24 cellular contexts compared by ENCODE assay signal in the genomic region with DNA sequence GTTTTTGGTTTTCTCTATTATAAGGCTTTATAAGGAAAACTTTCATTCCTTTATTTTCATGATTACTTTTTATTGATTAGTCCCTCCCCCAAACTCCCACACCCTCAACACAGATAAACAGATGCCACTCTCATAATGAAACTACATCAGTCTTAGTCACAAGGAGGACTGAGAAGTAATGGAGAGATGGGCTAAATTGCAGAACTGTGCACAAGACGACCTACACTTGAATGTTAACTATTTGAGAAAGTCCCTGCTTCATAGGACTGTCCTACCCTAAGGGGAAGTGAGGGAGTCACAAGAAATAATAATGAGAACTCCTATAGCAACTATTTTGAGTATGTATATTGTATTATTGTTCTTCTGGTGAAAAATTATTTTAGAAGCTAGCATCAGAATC.
"Had no signal": no experiment of that assay in that cellular context is flagged by ENCODE, and none has a peak within 500 bp of the region (broad histone marks: within the 10 kb centered on the region; RNA-seq: fewer than 3 reads in every experiment).

No MANE protein-coding gene starts in this region.

- H3K4me3 Mint-ChIP-seq: mesothelial cell of epicardium; naive B cell; natural killer cell treated with Interleukin-12 subunit alpha and Interleukin-12 subunit beta and Interleukin-15 and Interleukin-18, amount 100 ng/mL, for 72 hours; neural crest cell; stimulated activated memory B cell treated with anti-CD40 and anti-IgM and Interleukin-4, amounts not matched to agents 10 μg/mL and 1 μg/mL and 100 μg/mL, for 72 hours; type B pancreatic cell had no signal

- H3K4me3 ChIP-seq: dorsolateral prefrontal cortex, mucosa of descending colon, pancreas, skin epidermis, spleen, testis, tibial artery had no signal

- H3K9me3 ChIP-seq: mucosa of descending colon, neutrophil, pancreas, testis had no signal

- H3K27me3 ChIP-seq: neutrophil, pancreas, testis, tibial artery had no signal

- DNase-seq: dorsolateral prefrontal cortex; effector CD4-positive, alpha-beta T cell; kidney; mesenchymal stem cell; mucosa of descending colon; naive B cell; pancreas; right cardiac atrium; spleen; stimulated activated CD4-positive, alpha-beta T cell treated with anti-CD3 and anti-CD28 coated beads, Interleukin-4, amount 100 ng/mL, for 4 hours; stimulated activated naive CD8-positive, alpha-beta T cell treated with anti-CD3 and anti-CD28 coated beads, Interleukin-15, Interleukin-2, amounts not matched to agents 100 U/mL and 50 U/mL, for 24 hours; substantia nigra; testis; tibial artery had no signal

- ATAC-seq: left lobe of liver; mucosa of descending colon; natural killer cell treated with Interleukin-12 subunit alpha and Interleukin-12 subunit beta and Interleukin-15 and Interleukin-18, amount 100 ng/mL, for 72 hours; pancreas; right cardiac atrium; stimulated activated memory B cell treated with anti-CD40 and anti-IgM and Interleukin-4, amounts not matched to agents 10 μg/mL and 1 μg/mL and 100 μg/mL, for 72 hours; stimulated activated naive CD8-positive, alpha-beta T cell treated with anti-CD3 and anti-CD28 coated beads, Interleukin-15, Interleukin-2, amounts not matched to agents 100 U/mL and 50 U/mL, for 24 hours had no signal

- H3K36me3 Mint-ChIP-seq: natural killer cell treated with Interleukin-12 subunit alpha and Interleukin-12 subunit beta and Interleukin-15 and Interleukin-18, amount 100 ng/mL, for 72 hours; stimulated activated memory B cell treated with anti-CD40 and anti-IgM and Interleukin-4, amounts not matched to agents 10 μg/mL and 1 μg/mL and 100 μg/mL, for 72 hours; type B pancreatic cell had no signal

- FAIRE-seq: colon, frontal cortex, kidney, pancreas had no signal

- H3K27ac ChIP-seq: dorsolateral prefrontal cortex, neutrophil, pancreas, skin epidermis, spleen, testis, tibial artery had no signal

- H3K36me3 ChIP-seq: neutrophil, pancreas, spleen, tibial artery had no signal

- H3K4me1 Mint-ChIP-seq: mesothelial cell of epicardium; naive B cell; stimulated activated memory B cell treated with anti-CD40 and anti-IgM and Interleukin-4, amounts not matched to agents 10 μg/mL and 1 μg/mL and 100 μg/mL, for 72 hours had no signal

- H3K27ac Mint-ChIP-seq: mesothelial cell of epicardium; natural killer cell treated with Interleukin-12 subunit alpha and Interleukin-12 subunit beta and Interleukin-15 and Interleukin-18, amount 100 ng/mL, for 72 hours; stimulated activated memory B cell treated with anti-CD40 and anti-IgM and Interleukin-4, amounts not matched to agents 10 μg/mL and 1 μg/mL and 100 μg/mL, for 72 hours; type B pancreatic cell had no signal

- H3K4me1 ChIP-seq: pancreas, spleen, testis, tibial artery had no signal

- H3K27me3 Mint-ChIP-seq: naive B cell; natural killer cell treated with Interleukin-12 subunit alpha and Interleukin-12 subunit beta and Interleukin-15 and Interleukin-18, amount 100 ng/mL, for 72 hours; stimulated activated memory B cell treated with anti-CD40 and anti-IgM and Interleukin-4, amounts not matched to agents 10 μg/mL and 1 μg/mL and 100 μg/mL, for 72 hours; type B pancreatic cell had no signal
